ENCODE assay signal across 20 cellular contexts in genomic region chr3:143441772-143442171, GRCh38.
DNase-seq lines count a peak whose midpoint lies in the region; TF ChIP-seq lines count a peak whose summit lies in the region.
"Had no signal": no experiment of that assay in that cellular context is flagged by ENCODE, and none has a peak within 500 bp of the region (broad histone marks: within the 10 kb centered on the region; RNA-seq: fewer than 3 reads in every experiment).

No MANE protein-coding gene starts in this region.

- H3K9me3 ChIP-seq in mammary epithelial cell (replicated peaks; ENCODE audit: insufficient read depth, low read length): no peaks in the 10 kb centered on the region
- H3K9me3 ChIP-seq in HEK293 (ENCODE audit: control insufficient read depth, insufficient read depth, low read depth, low read length): no peaks in the 10 kb centered on the region
- no peaks in the 10 kb centered on the region for H3K9me3 ChIP-seq in OCI-LY1 (ENCODE audit: low read length)
- H3K9me3 ChIP-seq in mesenchymal stem cell (ENCODE audit: control insufficient read depth, low read length): no peaks in the 10 kb centered on the region
- H3K9me3 ChIP-seq: A549; BLaER1 treated with 17β-estradiol and CSF1 and Interleukin-3, amounts not matched to agents 10 nM and 100 nM had no signal

- H2BK5ac ChIP-seq in mesenchymal stem cell (ENCODE audit: low read depth, low read length, poor library complexity, severe bottlenecking): no peak overlapping the region

- H2BK12ac ChIP-seq in mesenchymal stem cell (ENCODE audit: low read length in 2 of 2): peak overlapping the region; percentile 87 to 90

- H3K4me2 ChIP-seq in mammary epithelial cell (ENCODE audit: insufficient read depth, low read depth, low read length): no peak overlapping the region
- H3K4me2 ChIP-seq in OCI-LY1 (ENCODE audit: low read length): no peak overlapping the region
- no peak overlapping the region for H3K4me2 ChIP-seq in mesenchymal stem cell (ENCODE audit: low read length, poor library complexity, severe bottlenecking)
- H3K4me2 ChIP-seq: A549 had no signal

- H3K79me2 ChIP-seq in mammary epithelial cell (ENCODE audit: insufficient read depth, low read length) (no peaks in the 10 kb centered on the region), OCI-LY1 (ENCODE audit: insufficient read depth, low read length) (no peaks in the 10 kb centered on the region)

- peak overlapping the region; percentile 3 for H3K27ac Mint-ChIP-seq in MCF 10A (ENCODE audit: low read depth, unreplicated experiment)
- H3K27ac Mint-ChIP-seq in glutamatergic neuron (ENCODE audit: unreplicated experiment): no peak overlapping the region
- H3K27ac Mint-ChIP-seq: B cell had no signal

- H3K23ac ChIP-seq in mesenchymal stem cell (ENCODE audit: low read length in 2 of 2): no peak overlapping the region

- H3K27ac ChIP-seq in mammary epithelial cell (ENCODE audit: insufficient read depth, low read depth, low read length) (no peak overlapping the region), HEK293 (ENCODE audit: extremely low read depth, low read depth, low read length) (no peak overlapping the region), OCI-LY1 (ENCODE audit: low read depth, low read length, poor library complexity, severe bottlenecking) (peak overlapping the region; percentile 82), mesenchymal stem cell (ENCODE audit: low read length, poor library complexity, severe bottlenecking) (no peak overlapping the region)
- H3K27ac ChIP-seq: 22Rv1, A549, C4-2B had no signal

- H3K9ac ChIP-seq in mammary epithelial cell (ENCODE audit: insufficient read depth, low read length) (no peak overlapping the region), OCI-LY1 (ENCODE audit: low read length) (no peak overlapping the region), mesenchymal stem cell (ENCODE audit: low read length) (no peak overlapping the region)
- H3K9ac ChIP-seq: BLaER1 treated with 17β-estradiol and CSF1 and Interleukin-3, amounts not matched to agents 10 nM and 100 nM had no signal

- CTCF ChIA-PET in MCF 10A (lab: Yijun Ruan, JAX): interaction anchor here (0.6 to 1.3 kb wide), 2 partner anchors 11 to 306 kb away, joined by 3 read pairs; no protein-coding TSS in a partner anchor
- CTCF ChIA-PET in mammary epithelial cell (lab: Charles Lee; ENCODE audit: low non-redundant PET): no interaction called here
- CTCF ChIA-PET in HEK293 (lab: Yijun Ruan, JAX): no interaction called here

- H3K9me2 ChIP-seq in OCI-LY1 (ENCODE audit: low read depth, low read length): no peaks in the 10 kb centered on the region

- H3K4me1 Mint-ChIP-seq in MCF 10A (ENCODE audit: insufficient read depth, unreplicated experiment) (peaks cover 11% of the 10 kb centered on the region), glutamatergic neuron (ENCODE audit: low read depth, unreplicated experiment) (no peaks in the 10 kb centered on the region)

- dilution Hi-C loops in mammary epithelial cell (cut with HindIII; ENCODE audit: low sequenced_read_pairs): no loop called here

- peak overlapping the region; percentile 52 to 56 for H3K18ac ChIP-seq in mesenchymal stem cell (ENCODE audit: low read depth in 1 of 2, low read length in 2 of 2)

- in situ Hi-C loops in mammary epithelial cell (cut with MboI; ENCODE audit: low sequenced_read_pairs in 2 of 2): loop anchor here in 1 of 2 donors (25.0 kb wide), 1 partner anchor 321 kb away; no protein-coding TSS in a partner anchor

- H3K4ac ChIP-seq in mesenchymal stem cell (ENCODE audit: low read depth in 1 of 2, low read length in 2 of 2): peak overlapping the region in 1 of 2 experiments; percentile 68

- no peak overlapping the region for H2BK120ac ChIP-seq in mesenchymal stem cell (ENCODE audit: low read depth, low read length)

- no peaks in the 10 kb centered on the region for H3K79me1 ChIP-seq in mesenchymal stem cell (replicated peaks; ENCODE audit: low read length, poor library complexity, severe bottlenecking)

- no peak overlapping the region for H2BK15ac ChIP-seq in mesenchymal stem cell (ENCODE audit: low read depth, poor library complexity, severe bottlenecking)

- H3K14ac ChIP-seq in mesenchymal stem cell (ENCODE audit: low read length in 2 of 2): peak overlapping the region in 1 of 2 experiments; percentile 72

- H3K4me3 ChIP-seq in mammary epithelial cell (replicated peaks in 1 of 3; ENCODE audit: insufficient read depth in 1 of 3, low read depth in 2 of 3, low read length in 3 of 3) (no peak overlapping the region), HEK293 (ENCODE audit: low read depth, low read length) (no peak overlapping the region), OCI-LY1 (ENCODE audit: low read depth, low read length, poor library complexity, severe bottlenecking) (no peak overlapping the region), mesenchymal stem cell (ENCODE audit: insufficient read depth in 1 of 2, low read depth in 1 of 2, low read length in 2 of 2) (no peak overlapping the region)
- H3K4me3 ChIP-seq: A549; BLaER1 treated with 17β-estradiol and CSF1 and Interleukin-3, amounts not matched to agents 10 nM and 100 nM had no signal

- POLR2A ChIA-PET in MCF 10A (lab: Yijun Ruan, JAX) (no interaction called here), HEK293 (lab: Yijun Ruan, JAX) (no interaction called here)

- H2AK5ac ChIP-seq in mesenchymal stem cell (ENCODE audit: low read length, severe bottlenecking): no peak overlapping the region

- TF ChIP-seq CTCF in MCF 10A (IDR thresholded peaks at IDR 0.05; ENCODE audit: unreplicated experiment): no peak
- TF ChIP-seq CTCF in mammary epithelial cell (conservative IDR thresholded peaks at IDR 0.05 in 1 of 2, IDR thresholded peaks at IDR 0.05 in 1 of 2; ENCODE audit: extremely low read depth in 1 of 2, insufficient read depth in 1 of 2, low read depth in 1 of 2, low read length in 2 of 2): no peak
- TF ChIP-seq CTCF in HEK293 (tag by site-specific recombination; IDR thresholded peaks at IDR 0.05): no peak
- no peak for TF ChIP-seq CTCF in OCI-LY1 (IDR thresholded peaks at IDR 0.05; ENCODE audit: low read length)
- TF ChIP-seq CTCF in glutamatergic neuron (IDR thresholded peaks at IDR 0.05; ENCODE audit: partially characterized antibody, unreplicated experiment): no peak

- H4K20me1 ChIP-seq in mammary epithelial cell (ENCODE audit: insufficient read depth, low read length) (no peaks in the 10 kb centered on the region), OCI-LY1 (ENCODE audit: insufficient read depth, low read length) (no peaks in the 10 kb centered on the region)
- H4K20me1 ChIP-seq: BLaER1 treated with 17β-estradiol and CSF1 and Interleukin-3, amounts not matched to agents 10 nM and 100 nM had no signal

- peak overlapping the region; percentile 40 for H4K8ac ChIP-seq in mesenchymal stem cell (ENCODE audit: low read length)

- BruUV-seq in MCF 10A (replicated peaks; lab: Mats Ljungman, UMichigan): no TSS peak
- BruUV-seq in mammary epithelial cell (replicated peaks; lab: Mats Ljungman, UMichigan): no TSS peak

- H3K9me3 Mint-ChIP-seq in MCF 10A (ENCODE audit: unreplicated experiment) (peaks cover 11% of the 10 kb centered on the region), glutamatergic neuron (ENCODE audit: unreplicated experiment) (peaks cover 3% of the 10 kb centered on the region)
- H3K9me3 Mint-ChIP-seq: CD4-positive, alpha-beta memory T cell had no signal

- no peaks in the 10 kb centered on the region for H3F3A ChIP-seq in OCI-LY1 (ENCODE audit: insufficient read depth, low read length)

- intact Hi-C loops in MCF 10A (cut with micrococcal nuclease): no loop called here
- intact Hi-C loops in mammary epithelial cell (cut with micrococcal nuclease): loop anchor here (5.0 kb wide), 1 partner anchor 321 kb away; no protein-coding TSS in a partner anchor

- DNase-seq in MCF 10A (ENCODE audit: unreplicated experiment) (no peak), mammary epithelial cell (no peak), mesenchymal stem cell (no peak), glutamatergic neuron (no peak), mucosa of gallbladder (ENCODE audit: low spot score) (no peak), NCI-H2107 (lab: John Stamatoyannopoulos, UW) (no peak)
- DNase-seq: AML-193; CD4-positive, alpha-beta memory T cell; CD4-positive, CD25-positive, alpha-beta regulatory T cell; CD8-positive, alpha-beta memory T cell; COR-L47; DMS79 treated with DMSO at 0.1 percent for 48 hours; GF-D8 had no signal

- no peaks in the 10 kb centered on the region for H3K36me3 ChIP-seq in mammary epithelial cell (ENCODE audit: insufficient read depth, low read length)
- H3K36me3 ChIP-seq in HEK293 (ENCODE audit: control insufficient read depth in 2 of 2, insufficient read depth in 1 of 2, low read length in 2 of 2): no peaks in the 10 kb centered on the region
- H3K36me3 ChIP-seq in OCI-LY1 (ENCODE audit: insufficient read depth, low read length): no peaks in the 10 kb centered on the region
- no peaks in the 10 kb centered on the region for H3K36me3 ChIP-seq in mesenchymal stem cell (ENCODE audit: control insufficient read depth in 1 of 2, insufficient read depth in 2 of 2, low read depth in 1 of 2, low read length in 2 of 2)

- H3K27me3 ChIP-seq in mammary epithelial cell (ENCODE audit: insufficient read depth, low read length) (no peaks in the 10 kb centered on the region), OCI-LY1 (ENCODE audit: insufficient read depth, low read length) (no peaks in the 10 kb centered on the region), mesenchymal stem cell (ENCODE audit: control insufficient read depth in 1 of 2, insufficient read depth in 1 of 2, low read length in 2 of 2) (no peaks in the 10 kb centered on the region)
- H3K27me3 ChIP-seq: BLaER1 treated with 17β-estradiol and CSF1 and Interleukin-3, amounts not matched to agents 10 nM and 100 nM had no signal

- no peak overlapping the region for H3K4me3 Mint-ChIP-seq in MCF 10A (ENCODE audit: unreplicated experiment)
- no peak overlapping the region for H3K4me3 Mint-ChIP-seq in glutamatergic neuron (ENCODE audit: unreplicated experiment)
- H3K4me3 Mint-ChIP-seq: B cell; CD4-positive, alpha-beta memory T cell; CD4-positive, CD25-positive, alpha-beta regulatory T cell; CD8-positive, alpha-beta memory T cell had no signal

- H3K27me3 Mint-ChIP-seq in MCF 10A (ENCODE audit: insufficient read depth, unreplicated experiment) (no peaks in the 10 kb centered on the region), glutamatergic neuron (ENCODE audit: unreplicated experiment) (no peaks in the 10 kb centered on the region)
- H3K27me3 Mint-ChIP-seq: B cell; CD4-positive, alpha-beta memory T cell; CD4-positive, CD25-positive, alpha-beta regulatory T cell; CD8-positive, alpha-beta memory T cell had no signal

- peaks cover 27% of the 10 kb centered on the region for H3K4me1 ChIP-seq in mammary epithelial cell (ENCODE audit: insufficient read depth, low read length)
- no peaks in the 10 kb centered on the region for H3K4me1 ChIP-seq in HEK293 (ENCODE audit: control insufficient read depth, insufficient read depth, low read length)
- peaks cover 87% of the 10 kb centered on the region for H3K4me1 ChIP-seq in OCI-LY1 (ENCODE audit: insufficient read depth, low read length, severe bottlenecking)
- H3K4me1 ChIP-seq in mesenchymal stem cell (ENCODE audit: control insufficient read depth, insufficient read depth, low read depth, low read length): peaks cover 2% of the 10 kb centered on the region

- H2AFZ ChIP-seq in mammary epithelial cell (ENCODE audit: low read depth, low read length) (no peak overlapping the region), OCI-LY1 (ENCODE audit: low read length) (no peak overlapping the region), mesenchymal stem cell (ENCODE audit: low read depth, low read length) (no peak overlapping the region)

- H4K91ac ChIP-seq in mesenchymal stem cell (ENCODE audit: low read length): peak overlapping the region; percentile 58

- H3K36me3 Mint-ChIP-seq in MCF 10A (ENCODE audit: insufficient read depth, unreplicated experiment) (no peaks in the 10 kb centered on the region), glutamatergic neuron (ENCODE audit: unreplicated experiment) (no peaks in the 10 kb centered on the region)
